Comparison of ENCODE assay signal across 6 cellular contexts in genomic region chr11:829116-829945, GRCh38. TPM values are rescaled to one million over a fixed set of nuclear protein-coding genes. Genes with fewer than 3 reads are reported as not detected.
DNase-seq lines count a peak whose midpoint lies in the region; ATAC-seq, FAIRE-seq and TF ChIP-seq lines count a peak whose summit lies in the region.

No MANE protein-coding gene starts in this region.

- H3K79me2 ChIP-seq in HepG2 (ENCODE audit: insufficient read depth, low read length), result peaks cover 7% of the 10 kb centered on the region

- H3K36me3 ChIP-seq in HepG2 (replicated peaks in 1 of 2; ENCODE audit: control insufficient read depth in 1 of 2, insufficient read depth in 2 of 2, low read length in 2 of 2), result peaks cover 1 to 9% of the 10 kb centered on the region in 2 experiments; a peak in 1 of 5 replicates

- peaks cover 17 to 21% of the 10 kb centered on the region in 2 donors for H3K36me3 Mint-ChIP-seq in CD14-positive monocyte

- H3K27ac ChIP-seq in VCaP (peak overlapping the region; percentile 95), HepG2 (ENCODE audit: extremely low read length, insufficient read depth, low read length) (no peak overlapping the region)

- in situ Hi-C loops in HepG2 (cut with HindIII; ENCODE audit: extremely low pct_ligation_motif_present, low pct_unique_long_range_greater_than_20kb), result no loop called here

- H3K9me3 ChIP-seq in HepG2 (ENCODE audit: low read length), result no peaks in the 10 kb centered on the region

- POLR2A ChIA-PET in HepG2 (lab: Yijun Ruan, JAX), result interaction anchor here (2.4 to 16.1 kb wide), 3 partner anchors 10 to 20 kb away, joined by 18 to 264 read pairs (median 141); partner anchors contain the start of genes PNPLA2, POLR2L, RPLP2 and TSPAN4

- TF ChIP-seq RAD21 in HepG2 (CRISPR knock-in tag; IDR thresholded peaks at IDR 0.05), result no peak

- H3K4me1 Mint-ChIP-seq in CD14-positive monocyte, result peaks cover 64% of the 10 kb centered on the region

- peaks cover 78% of the 10 kb centered on the region for H3K4me1 ChIP-seq in HepG2 (ENCODE audit: insufficient read depth, low read length)

- no peak for ATAC-seq in HepG2

- CTCF ChIA-PET in HepG2 (lab: Yijun Ruan, JAX; ENCODE audit: low intra/inter-chr PET ratio, low total read pairs), result no interaction called here

- TF ChIP-seq POLR2A in HepG2 (IDR thresholded peaks at IDR 0.05; ENCODE audit: insufficient read depth in 1 of 2, low read depth in 2 of 2, low read length in 2 of 2), result no peak

- no TSS peak for BruUV-seq in HepG2 (replicated peaks; lab: Mats Ljungman, UMichigan)

- FAIRE-seq in HepG2 (lab: Jason Lieb, UNC), result no peak

- peak overlapping the region; percentile 78 for H3K4me2 ChIP-seq in HepG2 (ENCODE audit: low read depth, low read length)

- peak overlapping the region; percentile 78 to 92 for H3K4me3 Mint-ChIP-seq in CD14-positive monocyte

- no peak for TF ChIP-seq EP300 in HepG2 (IDR thresholded peaks at IDR 0.05; ENCODE audit: low read depth in 2 of 2, low read length in 2 of 2)
- no peak for TF ChIP-seq EP300 in HepG2 (CRISPR knock-in tag; IDR thresholded peaks at IDR 0.05; ENCODE audit: borderline replicate concordance)

- no peak overlapping the region for H2AFZ ChIP-seq in HepG2 (ENCODE audit: low read length)

- no peaks in the 10 kb centered on the region for H3K27me3 ChIP-seq in HepG2 (ENCODE audit: control insufficient read depth in 1 of 2, insufficient read depth in 2 of 2, low read length in 2 of 2)

- peaks cover under 1% of the 10 kb centered on the region; the same call in 1 of the 2 replicates for H4K20me1 ChIP-seq in HepG2 (ENCODE audit: insufficient read depth, low read length)

- WGBS in HepG2 (ENCODE audit: low lambda C conversion rate), result 86% methylated on average over 19 of the region's 46 CpGs

- no peak for TF ChIP-seq CTCF in CD14-positive monocyte (IDR thresholded peaks at IDR 0.05)
- TF ChIP-seq CTCF in VCaP (conservative IDR thresholded peaks at IDR 0.05), result no peak
- no peak for TF ChIP-seq CTCF in HepG2 (CRISPR knock-in tag; IDR thresholded peaks at IDR 0.05)

- DNase-seq in CD14-positive monocyte (ENCODE audit: low spot score), result no peak
- no peak for DNase-seq in HepG2 (ENCODE audit: low spot score)
- DNase-seq in NCI-H524 treated with DMSO at 0.1 percent for 48 hours (lab: John Stamatoyannopoulos, UW), result no peak
- DNase-seq in SIG-M5 treated with dmso at 0.1 percent for 504 hours (lab: John Stamatoyannopoulos, UW; ENCODE audit: unreplicated experiment), result no peak
- DNase-seq in DMS 273 (lab: John Stamatoyannopoulos, UW; ENCODE audit: unreplicated experiment), result no peak

- peak overlapping the region in 1 of 3 experiments; percentile 75; a peak in 1 of 6 replicates for H3K4me3 ChIP-seq in HepG2 (replicated peaks in 1 of 3; ENCODE audit: insufficient read depth in 1 of 3, low read depth in 2 of 3, low read length in 3 of 3)

- H3K27ac Mint-ChIP-seq in CD14-positive monocyte, result peak overlapping the region in 2 of 7 donors; percentile 36 to 45

- H3K9me3 Mint-ChIP-seq in CD14-positive monocyte, result peaks cover 0 to 18% (median 1%) of the 10 kb centered on the region in 7 donors

- intact Hi-C loops in CD14-positive monocyte (cut with micrococcal nuclease) (no loop called here), HepG2 (cut with micrococcal nuclease; ENCODE audit: unreplicated experiment) (no loop called here)

- no peak overlapping the region for H3K9ac ChIP-seq in HepG2 (ENCODE audit: insufficient read depth, low read depth, low read length)

- H3K27me3 Mint-ChIP-seq in CD14-positive monocyte (ENCODE audit: low read depth in 3 of 3), result peaks cover 47 to 69% (median 53%) of the 10 kb centered on the region in 3 donors

RNA-seq across cellular contexts. Expression of gene CRACR2B, which starts 1.6 kb away (rescaled TPM):
- 1 to 10 TPM; 1.0 to 1.4 TPM for polyA plus RNA-seq in CD14-positive monocyte
- 8.9 and 14.9 TPM in 2 replicates for total RNA-seq in HepG2 (2016; rRNA removed; fragmentation: Illumina TruSeq; extraction: Trizol)
- 5.5 and 5.9 TPM in 2 replicates for total RNA-seq in HepG2 (2016; cell fraction: cytosol; rRNA removed; fragmentation: Illumina TruSeq; extraction: Trizol; ENCODE audit: low read depth)
- 8.5 and 12.6 TPM in 2 replicates for total RNA-seq in HepG2 (2016; cell fraction: insoluble cytoplasmic fraction; rRNA removed; fragmentation: Illumina TruSeq; extraction: Trizol)
- total RNA-seq in HepG2 (2016; cell fraction: membrane; rRNA removed; fragmentation: Illumina TruSeq; extraction: Trizol), result 6.6 and 10.0 TPM in 2 replicates
- 10.8 and 16.7 TPM in 2 replicates for total RNA-seq in HepG2 (2016; cell fraction: nucleus; rRNA removed; fragmentation: Illumina TruSeq; extraction: Trizol)
- 21.0 and 27.7 TPM in 2 replicates for polyA plus RNA-seq in HepG2 (2011; rRNA removed)
- polyA plus RNA-seq in HepG2 (2011; cell fraction: cytosol; rRNA removed), result 9.8 and 16.5 TPM in 2 replicates
- 278 and 343 TPM in 2 replicates for polyA plus RNA-seq in HepG2 (2011; cell fraction: nucleus; rRNA removed)
- polyA plus RNA-seq in HepG2 (2012), result 10.5 and 14.8 TPM in 2 replicates
- 8.3 and 10.9 TPM in 2 replicates for polyA plus RNA-seq in HepG2 (2016; cell fraction: cytosol; fragmentation: Illumina TruSeq; extraction: Trizol; ENCODE audit: low read depth)
- 14.8 and 17.4 TPM in 2 replicates for polyA plus RNA-seq in HepG2 (2016; cell fraction: insoluble cytoplasmic fraction; fragmentation: Illumina TruSeq; extraction: Trizol; ENCODE audit: low read depth)
- polyA plus RNA-seq in HepG2 (2016; cell fraction: membrane; fragmentation: Illumina TruSeq; extraction: Trizol; ENCODE audit: low read depth), result 11.2 and 14.5 TPM in 2 replicates
- polyA plus RNA-seq in HepG2 (2016; cell fraction: nucleus; fragmentation: Illumina TruSeq; extraction: Trizol; ENCODE audit: insufficient read depth, low read depth), result 48.6 and 55.2 TPM in 2 replicates
- 3.4 and 13.9 TPM in 2 replicates for polyA minus RNA-seq in HepG2 (2011; rRNA and poly(A)+ RNA removed; ENCODE audit: low replicate concordance)
- polyA minus RNA-seq in HepG2 (2011; cell fraction: cytosol; rRNA and poly(A)+ RNA removed), result 7.5 and 8.4 TPM in 2 replicates
- polyA minus RNA-seq in HepG2 (2011; cell fraction: nucleus; rRNA and poly(A)+ RNA removed), result 22.7 and 23.2 TPM in 2 replicates

RNA-seq across cellular contexts. Expression of gene CD151, which starts 3.4 kb away (rescaled TPM):
- 10 to 100 TPM; 18.1 to 57.4 TPM for polyA plus RNA-seq in CD14-positive monocyte
- 54.0 and 125 TPM in 2 replicates for total RNA-seq in HepG2 (2016; rRNA removed; fragmentation: Illumina TruSeq; extraction: Trizol)
- total RNA-seq in HepG2 (2016; cell fraction: cytosol; rRNA removed; fragmentation: Illumina TruSeq; extraction: Trizol; ENCODE audit: low read depth), result 31.5 and 37.4 TPM in 2 replicates
- total RNA-seq in HepG2 (2016; cell fraction: insoluble cytoplasmic fraction; rRNA removed; fragmentation: Illumina TruSeq; extraction: Trizol), result 60.0 and 126 TPM in 2 replicates
- 34.7 and 43.1 TPM in 2 replicates for total RNA-seq in HepG2 (2016; cell fraction: membrane; rRNA removed; fragmentation: Illumina TruSeq; extraction: Trizol)
- 93.4 and 110 TPM in 2 replicates for total RNA-seq in HepG2 (2016; cell fraction: nucleus; rRNA removed; fragmentation: Illumina TruSeq; extraction: Trizol)
- polyA plus RNA-seq in HepG2 (2011; rRNA removed), result 197 and 287 TPM in 2 replicates
- polyA plus RNA-seq in HepG2 (2011; cell fraction: cytosol; rRNA removed), result 200 and 252 TPM in 2 replicates
- 375 and 396 TPM in 2 replicates for polyA plus RNA-seq in HepG2 (2011; cell fraction: nucleus; rRNA removed)
- 93.8 and 141 TPM in 2 replicates for polyA plus RNA-seq in HepG2 (2012)
- polyA plus RNA-seq in HepG2 (2016; cell fraction: cytosol; fragmentation: Illumina TruSeq; extraction: Trizol; ENCODE audit: low read depth), result 36.4 and 45.9 TPM in 2 replicates
- 54.8 and 63.7 TPM in 2 replicates for polyA plus RNA-seq in HepG2 (2016; cell fraction: insoluble cytoplasmic fraction; fragmentation: Illumina TruSeq; extraction: Trizol; ENCODE audit: low read depth)
- 41.9 and 45.5 TPM in 2 replicates for polyA plus RNA-seq in HepG2 (2016; cell fraction: membrane; fragmentation: Illumina TruSeq; extraction: Trizol; ENCODE audit: low read depth)
- polyA plus RNA-seq in HepG2 (2016; cell fraction: nucleus; fragmentation: Illumina TruSeq; extraction: Trizol; ENCODE audit: insufficient read depth, low read depth), result 208 and 218 TPM in 2 replicates
- polyA minus RNA-seq in HepG2 (2011; rRNA and poly(A)+ RNA removed; ENCODE audit: low replicate concordance), result 312 and 492 TPM in 2 replicates
- polyA minus RNA-seq in HepG2 (2011; cell fraction: cytosol; rRNA and poly(A)+ RNA removed), result 90.0 and 90.8 TPM in 2 replicates
- 60.9 and 80.8 TPM in 2 replicates for polyA minus RNA-seq in HepG2 (2011; cell fraction: nucleus; rRNA and poly(A)+ RNA removed)

RNA-seq across cellular contexts. Expression of gene PNPLA2, which starts 10.6 kb away (rescaled TPM):
- polyA plus RNA-seq in CD14-positive monocyte (10 to 100 TPM; 26.8 to 35.0 TPM), HepG2 (2011; rRNA removed) (43.2 and 58.1 TPM in 2 replicates)
- 4.8 and 10.5 TPM in 2 replicates for total RNA-seq in HepG2 (2016; rRNA removed; fragmentation: Illumina TruSeq; extraction: Trizol)
- total RNA-seq in HepG2 (2016; cell fraction: cytosol; rRNA removed; fragmentation: Illumina TruSeq; extraction: Trizol; ENCODE audit: low read depth), result 3.8 and 4.1 TPM in 2 replicates
- 4.0 and 11.4 TPM in 2 replicates for total RNA-seq in HepG2 (2016; cell fraction: insoluble cytoplasmic fraction; rRNA removed; fragmentation: Illumina TruSeq; extraction: Trizol)
- total RNA-seq in HepG2 (2016; cell fraction: membrane; rRNA removed; fragmentation: Illumina TruSeq; extraction: Trizol), result 4.4 and 5.4 TPM in 2 replicates
- 17.2 and 23.5 TPM in 2 replicates for total RNA-seq in HepG2 (2016; cell fraction: nucleus; rRNA removed; fragmentation: Illumina TruSeq; extraction: Trizol)
- polyA plus RNA-seq in HepG2 (2011; cell fraction: cytosol; rRNA removed), result 7.3 and 12.8 TPM in 2 replicates
- 830 and 954 TPM in 2 replicates for polyA plus RNA-seq in HepG2 (2011; cell fraction: nucleus; rRNA removed)
- 70.1 and 82.8 TPM in 2 replicates for polyA plus RNA-seq in HepG2 (2012)
- 4.8 and 6.6 TPM in 2 replicates for polyA plus RNA-seq in HepG2 (2016; cell fraction: cytosol; fragmentation: Illumina TruSeq; extraction: Trizol; ENCODE audit: low read depth)
- 14.6 and 20.2 TPM in 2 replicates for polyA plus RNA-seq in HepG2 (2016; cell fraction: insoluble cytoplasmic fraction; fragmentation: Illumina TruSeq; extraction: Trizol; ENCODE audit: low read depth)
- 7.5 and 10.2 TPM in 2 replicates for polyA plus RNA-seq in HepG2 (2016; cell fraction: membrane; fragmentation: Illumina TruSeq; extraction: Trizol; ENCODE audit: low read depth)
- 77.9 and 79.1 TPM in 2 replicates for polyA plus RNA-seq in HepG2 (2016; cell fraction: nucleus; fragmentation: Illumina TruSeq; extraction: Trizol; ENCODE audit: insufficient read depth, low read depth)
- 60.4 and 150 TPM in 2 replicates for polyA minus RNA-seq in HepG2 (2011; rRNA and poly(A)+ RNA removed; ENCODE audit: low replicate concordance)
- 24.0 and 31.5 TPM in 2 replicates for polyA minus RNA-seq in HepG2 (2011; cell fraction: cytosol; rRNA and poly(A)+ RNA removed)
- 135 and 151 TPM in 2 replicates for polyA minus RNA-seq in HepG2 (2011; cell fraction: nucleus; rRNA and poly(A)+ RNA removed)

RNA-seq across cellular contexts. Expression of gene POLR2L, which starts 13.0 kb away (rescaled TPM):
- polyA plus RNA-seq in CD14-positive monocyte (100 to 1,000 TPM; 110 to 133 TPM), HepG2 (2011; rRNA removed) (104 and 115 TPM in 2 replicates)
- 114 and 146 TPM in 2 replicates for total RNA-seq in HepG2 (2016; rRNA removed; fragmentation: Illumina TruSeq; extraction: Trizol)
- 37.0 and 48.5 TPM in 2 replicates for total RNA-seq in HepG2 (2016; cell fraction: cytosol; rRNA removed; fragmentation: Illumina TruSeq; extraction: Trizol; ENCODE audit: low read depth)
- 113 and 136 TPM in 2 replicates for total RNA-seq in HepG2 (2016; cell fraction: insoluble cytoplasmic fraction; rRNA removed; fragmentation: Illumina TruSeq; extraction: Trizol)
- 68.6 and 79.8 TPM in 2 replicates for total RNA-seq in HepG2 (2016; cell fraction: membrane; rRNA removed; fragmentation: Illumina TruSeq; extraction: Trizol)
- 34.9 and 39.5 TPM in 2 replicates for total RNA-seq in HepG2 (2016; cell fraction: nucleus; rRNA removed; fragmentation: Illumina TruSeq; extraction: Trizol)
- 35.1 and 78.0 TPM in 2 replicates for polyA plus RNA-seq in HepG2 (2011; cell fraction: cytosol; rRNA removed)
- polyA plus RNA-seq in HepG2 (2011; cell fraction: nucleus; rRNA removed), result 44.7 and 47.4 TPM in 2 replicates
- polyA plus RNA-seq in HepG2 (2012), result 57.4 and 93.8 TPM in 2 replicates
- polyA plus RNA-seq in HepG2 (2016; cell fraction: cytosol; fragmentation: Illumina TruSeq; extraction: Trizol; ENCODE audit: low read depth), result 58.6 and 89.5 TPM in 2 replicates
- polyA plus RNA-seq in HepG2 (2016; cell fraction: insoluble cytoplasmic fraction; fragmentation: Illumina TruSeq; extraction: Trizol; ENCODE audit: low read depth), result 221 and 225 TPM in 2 replicates
- 90.2 and 102 TPM in 2 replicates for polyA plus RNA-seq in HepG2 (2016; cell fraction: membrane; fragmentation: Illumina TruSeq; extraction: Trizol; ENCODE audit: low read depth)
- polyA plus RNA-seq in HepG2 (2016; cell fraction: nucleus; fragmentation: Illumina TruSeq; extraction: Trizol; ENCODE audit: insufficient read depth, low read depth), result 84.0 and 90.2 TPM in 2 replicates
- polyA minus RNA-seq in HepG2 (2011; rRNA and poly(A)+ RNA removed; ENCODE audit: low replicate concordance), result 129 and 143 TPM in 2 replicates
- polyA minus RNA-seq in HepG2 (2011; cell fraction: cytosol; rRNA and poly(A)+ RNA removed), result 35.6 and 37.0 TPM in 2 replicates
- 27.3 and 33.1 TPM in 2 replicates for polyA minus RNA-seq in HepG2 (2011; cell fraction: nucleus; rRNA and poly(A)+ RNA removed)

RNA-seq across cellular contexts. Expression of gene TSPAN4, which starts 13.3 kb away (rescaled TPM):
- polyA plus RNA-seq in CD14-positive monocyte (10 to 100 TPM; 52.6 to 75.5 TPM), HepG2 (2011; rRNA removed) (68.3 and 88.5 TPM in 2 replicates)
- total RNA-seq in HepG2 (2016; rRNA removed; fragmentation: Illumina TruSeq; extraction: Trizol), result 13.2 and 31.7 TPM in 2 replicates
- 8.9 and 10.0 TPM in 2 replicates for total RNA-seq in HepG2 (2016; cell fraction: cytosol; rRNA removed; fragmentation: Illumina TruSeq; extraction: Trizol; ENCODE audit: low read depth)
- 12.0 and 31.8 TPM in 2 replicates for total RNA-seq in HepG2 (2016; cell fraction: insoluble cytoplasmic fraction; rRNA removed; fragmentation: Illumina TruSeq; extraction: Trizol)
- total RNA-seq in HepG2 (2016; cell fraction: membrane; rRNA removed; fragmentation: Illumina TruSeq; extraction: Trizol), result 11.0 and 13.5 TPM in 2 replicates
- total RNA-seq in HepG2 (2016; cell fraction: nucleus; rRNA removed; fragmentation: Illumina TruSeq; extraction: Trizol), result 26.1 and 32.6 TPM in 2 replicates
- 60.2 and 113 TPM in 2 replicates for polyA plus RNA-seq in HepG2 (2011; cell fraction: cytosol; rRNA removed)
- polyA plus RNA-seq in HepG2 (2011; cell fraction: nucleus; rRNA removed), result 232 and 327 TPM in 2 replicates
- 22.7 and 28.5 TPM in 2 replicates for polyA plus RNA-seq in HepG2 (2012)
- 10.4 TPM in 2 replicates for polyA plus RNA-seq in HepG2 (2016; cell fraction: cytosol; fragmentation: Illumina TruSeq; extraction: Trizol; ENCODE audit: low read depth)
- polyA plus RNA-seq in HepG2 (2016; cell fraction: insoluble cytoplasmic fraction; fragmentation: Illumina TruSeq; extraction: Trizol; ENCODE audit: low read depth), result 11.8 and 12.7 TPM in 2 replicates
- polyA plus RNA-seq in HepG2 (2016; cell fraction: membrane; fragmentation: Illumina TruSeq; extraction: Trizol; ENCODE audit: low read depth), result 8.5 and 12.0 TPM in 2 replicates
- 59.4 and 62.8 TPM in 2 replicates for polyA plus RNA-seq in HepG2 (2016; cell fraction: nucleus; fragmentation: Illumina TruSeq; extraction: Trizol; ENCODE audit: insufficient read depth, low read depth)
- polyA minus RNA-seq in HepG2 (2011; rRNA and poly(A)+ RNA removed; ENCODE audit: low replicate concordance), result 59.6 and 124 TPM in 2 replicates
- polyA minus RNA-seq in HepG2 (2011; cell fraction: cytosol; rRNA and poly(A)+ RNA removed), result 24.9 and 25.9 TPM in 2 replicates
- polyA minus RNA-seq in HepG2 (2011; cell fraction: nucleus; rRNA and poly(A)+ RNA removed), result 16.4 and 16.9 TPM in 2 replicates
